2 cellular contexts compared by ENCODE assay signal in genomic region chr18:36075862-36076587, GRCh38.
TF ChIP-seq lines count a peak whose summit lies in the region.

No MANE protein-coding gene starts in this region.

TF ChIP-seq in SK-N-SH, 30 proteins besides CTCF, POLR2A, EP300 and RAD21 (continued from another document):
- no peak for TF ChIP-seq RXRA (IDR thresholded peaks at IDR 0.05; ENCODE audit: borderline replicate concordance, low read depth)
- TF ChIP-seq TCF12 (IDR thresholded peaks at IDR 0.05) = no peak
- TF ChIP-seq, protein P1, sequence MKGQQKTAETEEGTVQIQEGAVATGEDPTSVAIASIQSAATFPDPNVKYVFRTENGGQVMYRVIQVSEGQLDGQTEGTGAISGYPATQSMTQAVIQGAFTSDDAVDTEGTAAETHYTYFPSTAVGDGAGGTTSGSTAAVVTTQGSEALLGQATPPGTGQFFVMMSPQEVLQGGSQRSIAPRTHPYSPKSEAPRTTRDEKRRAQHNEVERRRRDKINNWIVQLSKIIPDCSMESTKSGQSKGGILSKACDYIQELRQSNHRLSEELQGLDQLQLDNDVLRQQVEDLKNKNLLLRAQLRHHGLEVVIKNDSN (IDR thresholded peaks at IDR 0.05; ENCODE audit: borderline replicate concordance, low read depth) = no peak
- TF ChIP-seq, protein P2, sequence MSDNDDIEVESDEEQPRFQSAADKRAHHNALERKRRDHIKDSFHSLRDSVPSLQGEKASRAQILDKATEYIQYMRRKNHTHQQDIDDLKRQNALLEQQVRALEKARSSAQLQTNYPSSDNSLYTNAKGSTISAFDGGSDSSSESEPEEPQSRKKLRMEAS (IDR thresholded peaks at IDR 0.05; ENCODE audit: low read depth) = no peak
- TF ChIP-seq USF2 (IDR thresholded peaks at IDR 0.05; ENCODE audit: borderline replicate concordance, low read depth, low read length) = no peak
- TF ChIP-seq RCOR1 (IDR thresholded peaks at IDR 0.05; ENCODE audit: low read length) = no peak
- TF ChIP-seq, protein P3, sequence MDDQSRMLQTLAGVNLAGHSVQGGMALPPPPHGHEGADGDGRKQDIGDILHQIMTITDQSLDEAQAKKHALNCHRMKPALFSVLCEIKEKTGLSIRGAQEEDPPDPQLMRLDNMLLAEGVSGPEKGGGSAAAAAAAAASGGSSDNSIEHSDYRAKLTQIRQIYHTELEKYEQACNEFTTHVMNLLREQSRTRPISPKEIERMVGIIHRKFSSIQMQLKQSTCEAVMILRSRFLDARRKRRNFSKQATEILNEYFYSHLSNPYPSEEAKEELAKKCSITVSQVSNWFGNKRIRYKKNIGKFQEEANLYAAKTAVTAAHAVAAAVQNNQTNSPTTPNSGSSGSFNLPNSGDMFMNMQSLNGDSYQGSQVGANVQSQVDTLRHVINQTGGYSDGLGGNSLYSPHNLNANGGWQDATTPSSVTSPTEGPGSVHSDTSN (IDR thresholded peaks at IDR 0.05) = no peak
- no peak for TF ChIP-seq NFIC (IDR thresholded peaks at IDR 0.05; ENCODE audit: borderline replicate concordance)
- TF ChIP-seq TEAD4 (IDR thresholded peaks at IDR 0.05; ENCODE audit: borderline replicate concordance, insufficient read depth) = no peak
- TF ChIP-seq, protein P4, sequence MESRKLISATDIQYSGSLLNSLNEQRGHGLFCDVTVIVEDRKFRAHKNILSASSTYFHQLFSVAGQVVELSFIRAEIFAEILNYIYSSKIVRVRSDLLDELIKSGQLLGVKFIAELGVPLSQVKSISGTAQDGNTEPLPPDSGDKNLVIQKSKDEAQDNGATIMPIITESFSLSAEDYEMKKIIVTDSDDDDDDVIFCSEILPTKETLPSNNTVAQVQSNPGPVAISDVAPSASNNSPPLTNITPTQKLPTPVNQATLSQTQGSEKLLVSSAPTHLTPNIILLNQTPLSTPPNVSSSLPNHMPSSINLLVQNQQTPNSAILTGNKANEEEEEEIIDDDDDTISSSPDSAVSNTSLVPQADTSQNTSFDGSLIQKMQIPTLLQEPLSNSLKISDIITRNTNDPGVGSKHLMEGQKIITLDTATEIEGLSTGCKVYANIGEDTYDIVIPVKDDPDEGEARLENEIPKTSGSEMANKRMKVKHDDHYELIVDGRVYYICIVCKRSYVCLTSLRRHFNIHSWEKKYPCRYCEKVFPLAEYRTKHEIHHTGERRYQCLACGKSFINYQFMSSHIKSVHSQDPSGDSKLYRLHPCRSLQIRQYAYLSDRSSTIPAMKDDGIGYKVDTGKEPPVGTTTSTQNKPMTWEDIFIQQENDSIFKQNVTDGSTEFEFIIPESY (IDR thresholded peaks at IDR 0.05; ENCODE audit: borderline replicate concordance, low read depth) = no peak
- TF ChIP-seq SMC3 (IDR thresholded peaks at IDR 0.05; ENCODE audit: low read depth, low read length) = no peak
- no peak for TF ChIP-seq SIN3A (IDR thresholded peaks at IDR 0.05; ENCODE audit: borderline replicate concordance, low read depth, low read length)
- TF ChIP-seq RFX5 (IDR thresholded peaks at IDR 0.05; ENCODE audit: low read length) = no peak
- TF ChIP-seq MEF2A (IDR thresholded peaks at IDR 0.05; ENCODE audit: borderline replicate concordance, low read depth) = no peak
TF ChIP-seq in SK-N-SH: peak in this region for 0.

TF ChIP-seq in SK-N-SH treated with all-trans-retinoic acid at 6 μM for 48 hours, 23 proteins besides CTCF, POLR2A, EP300 and RAD21 (continued from another document):
- TF ChIP-seq, protein P5, sequence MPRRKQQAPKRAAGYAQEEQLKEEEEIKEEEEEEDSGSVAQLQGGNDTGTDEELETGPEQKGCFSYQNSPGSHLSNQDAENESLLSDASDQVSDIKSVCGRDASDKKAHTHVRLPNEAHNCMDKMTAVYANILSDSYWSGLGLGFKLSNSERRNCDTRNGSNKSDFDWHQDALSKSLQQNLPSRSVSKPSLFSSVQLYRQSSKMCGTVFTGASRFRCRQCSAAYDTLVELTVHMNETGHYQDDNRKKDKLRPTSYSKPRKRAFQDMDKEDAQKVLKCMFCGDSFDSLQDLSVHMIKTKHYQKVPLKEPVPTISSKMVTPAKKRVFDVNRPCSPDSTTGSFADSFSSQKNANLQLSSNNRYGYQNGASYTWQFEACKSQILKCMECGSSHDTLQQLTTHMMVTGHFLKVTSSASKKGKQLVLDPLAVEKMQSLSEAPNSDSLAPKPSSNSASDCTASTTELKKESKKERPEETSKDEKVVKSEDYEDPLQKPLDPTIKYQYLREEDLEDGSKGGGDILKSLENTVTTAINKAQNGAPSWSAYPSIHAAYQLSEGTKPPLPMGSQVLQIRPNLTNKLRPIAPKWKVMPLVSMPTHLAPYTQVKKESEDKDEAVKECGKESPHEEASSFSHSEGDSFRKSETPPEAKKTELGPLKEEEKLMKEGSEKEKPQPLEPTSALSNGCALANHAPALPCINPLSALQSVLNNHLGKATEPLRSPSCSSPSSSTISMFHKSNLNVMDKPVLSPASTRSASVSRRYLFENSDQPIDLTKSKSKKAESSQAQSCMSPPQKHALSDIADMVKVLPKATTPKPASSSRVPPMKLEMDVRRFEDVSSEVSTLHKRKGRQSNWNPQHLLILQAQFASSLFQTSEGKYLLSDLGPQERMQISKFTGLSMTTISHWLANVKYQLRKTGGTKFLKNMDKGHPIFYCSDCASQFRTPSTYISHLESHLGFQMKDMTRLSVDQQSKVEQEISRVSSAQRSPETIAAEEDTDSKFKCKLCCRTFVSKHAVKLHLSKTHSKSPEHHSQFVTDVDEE (CRISPR knock-in tag; IDR thresholded peaks at IDR 0.05) = no peak
- TF ChIP-seq PATZ1 (CRISPR knock-in tag; IDR thresholded peaks at IDR 0.05; ENCODE audit: borderline replicate concordance) = no peak
- no peak for TF ChIP-seq ISL1 (CRISPR knock-in tag; IDR thresholded peaks at IDR 0.05)
- TF ChIP-seq GLIS3 (CRISPR knock-in tag; IDR thresholded peaks at IDR 0.05) = no peak
- TF ChIP-seq TOX (CRISPR knock-in tag; IDR thresholded peaks at IDR 0.05; ENCODE audit: borderline replicate concordance) = no peak
- TF ChIP-seq PPARA (CRISPR knock-in tag; IDR thresholded peaks at IDR 0.05; ENCODE audit: borderline replicate concordance) = no peak
- TF ChIP-seq, protein P6, sequence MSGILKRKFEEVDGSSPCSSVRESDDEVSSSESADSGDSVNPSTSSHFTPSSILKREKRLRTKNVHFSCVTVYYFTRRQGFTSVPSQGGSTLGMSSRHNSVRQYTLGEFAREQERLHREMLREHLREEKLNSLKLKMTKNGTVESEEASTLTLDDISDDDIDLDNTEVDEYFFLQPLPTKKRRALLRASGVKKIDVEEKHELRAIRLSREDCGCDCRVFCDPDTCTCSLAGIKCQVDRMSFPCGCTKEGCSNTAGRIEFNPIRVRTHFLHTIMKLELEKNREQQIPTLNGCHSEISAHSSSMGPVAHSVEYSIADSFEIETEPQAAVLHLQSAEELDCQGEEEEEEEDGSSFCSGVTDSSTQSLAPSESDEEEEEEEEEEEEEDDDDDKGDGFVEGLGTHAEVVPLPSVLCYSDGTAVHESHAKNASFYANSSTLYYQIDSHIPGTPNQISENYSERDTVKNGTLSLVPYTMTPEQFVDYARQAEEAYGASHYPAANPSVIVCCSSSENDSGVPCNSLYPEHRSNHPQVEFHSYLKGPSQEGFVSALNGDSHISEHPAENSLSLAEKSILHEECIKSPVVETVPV (CRISPR knock-in tag; IDR thresholded peaks at IDR 0.05) = no peak
- TF ChIP-seq, protein P7, sequence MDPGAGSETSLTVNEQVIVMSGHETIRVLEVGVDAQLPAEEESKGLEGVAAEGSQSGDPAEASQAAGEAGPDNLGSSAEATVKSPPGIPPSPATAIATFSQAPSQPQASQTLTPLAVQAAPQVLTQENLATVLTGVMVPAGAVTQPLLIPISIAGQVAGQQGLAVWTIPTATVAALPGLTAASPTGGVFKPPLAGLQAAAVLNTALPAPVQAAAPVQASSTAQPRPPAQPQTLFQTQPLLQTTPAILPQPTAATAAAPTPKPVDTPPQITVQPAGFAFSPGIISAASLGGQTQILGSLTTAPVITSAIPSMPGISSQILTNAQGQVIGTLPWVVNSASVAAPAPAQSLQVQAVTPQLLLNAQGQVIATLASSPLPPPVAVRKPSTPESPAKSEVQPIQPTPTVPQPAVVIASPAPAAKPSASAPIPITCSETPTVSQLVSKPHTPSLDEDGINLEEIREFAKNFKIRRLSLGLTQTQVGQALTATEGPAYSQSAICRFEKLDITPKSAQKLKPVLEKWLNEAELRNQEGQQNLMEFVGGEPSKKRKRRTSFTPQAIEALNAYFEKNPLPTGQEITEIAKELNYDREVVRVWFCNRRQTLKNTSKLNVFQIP (CRISPR knock-in tag; IDR thresholded peaks at IDR 0.05; ENCODE audit: borderline replicate concordance, low read depth) = no peak
- TF ChIP-seq, protein P8, sequence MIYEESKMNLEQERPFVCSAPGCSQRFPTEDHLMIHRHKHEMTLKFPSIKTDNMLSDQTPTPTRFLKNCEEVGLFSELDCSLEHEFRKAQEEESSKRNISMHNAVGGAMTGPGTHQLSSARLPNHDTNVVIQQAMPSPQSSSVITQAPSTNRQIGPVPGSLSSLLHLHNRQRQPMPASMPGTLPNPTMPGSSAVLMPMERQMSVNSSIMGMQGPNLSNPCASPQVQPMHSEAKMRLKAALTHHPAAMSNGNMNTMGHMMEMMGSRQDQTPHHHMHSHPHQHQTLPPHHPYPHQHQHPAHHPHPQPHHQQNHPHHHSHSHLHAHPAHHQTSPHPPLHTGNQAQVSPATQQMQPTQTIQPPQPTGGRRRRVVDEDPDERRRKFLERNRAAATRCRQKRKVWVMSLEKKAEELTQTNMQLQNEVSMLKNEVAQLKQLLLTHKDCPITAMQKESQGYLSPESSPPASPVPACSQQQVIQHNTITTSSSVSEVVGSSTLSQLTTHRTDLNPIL (CRISPR knock-in tag; IDR thresholded peaks at IDR 0.05; ENCODE audit: low read depth) = no peak
- TF ChIP-seq ZC3H10 (CRISPR knock-in tag; IDR thresholded peaks at IDR 0.05) = no peak
- TF ChIP-seq ZNF565 (CRISPR knock-in tag; conservative IDR thresholded peaks at IDR 0.05; ENCODE audit: low read depth) = no peak
- TF ChIP-seq OSR1 (CRISPR knock-in tag; IDR thresholded peaks at IDR 0.05) = no peak
- TF ChIP-seq SNAI2 (CRISPR knock-in tag; IDR thresholded peaks at IDR 0.05) = no peak
- TF ChIP-seq ZFP30 (CRISPR knock-in tag; IDR thresholded peaks at IDR 0.05) = no peak
- TF ChIP-seq ZNF70 (CRISPR knock-in tag; IDR thresholded peaks at IDR 0.05) = no peak
- TF ChIP-seq BACH2 (CRISPR knock-in tag; IDR thresholded peaks at IDR 0.05; ENCODE audit: borderline replicate concordance) = no peak
- TF ChIP-seq ESRRG (CRISPR knock-in tag; IDR thresholded peaks at IDR 0.05) = no peak
- no peak for TF ChIP-seq CSDC2 (CRISPR knock-in tag; IDR thresholded peaks at IDR 0.05)
- TF ChIP-seq ZFP3 (CRISPR knock-in tag; IDR thresholded peaks at IDR 0.05) = no peak
